ENCODE assay signal across 12 cellular contexts in genomic region chr1:22089134-22089571, GRCh38. TPM values are rescaled to one million over a fixed set of nuclear protein-coding genes. Genes with fewer than 3 reads are reported as not detected.
A peak's percentile ranks its signal among the peaks of the same experiment; 100 is the strongest.
DNase-seq lines count a peak whose midpoint lies in the region; ATAC-seq, FAIRE-seq and TF ChIP-seq lines count a peak whose summit lies in the region.
"Had no signal": no experiment of that assay in that cellular context is flagged by ENCODE, and none has a peak within 500 bp of the region (broad histone marks: within the 10 kb centered on the region; RNA-seq: fewer than 3 reads in every experiment).

No MANE protein-coding gene starts in this region.

- peak; percentile 27 for ATAC-seq in Right ventricle myocardium superior (ENCODE audit: poor library complexity)
- no peak for ATAC-seq in right cardiac atrium
- ATAC-seq in WTC11, result no peak
- no peak for ATAC-seq in GM21367 (IDR thresholded peaks at IDR 0.05; ENCODE audit: unreplicated experiment)

- WGBS in right cardiac atrium, result 47% methylated on average over 3 of the region's 3 CpGs

- intact Hi-C loops in Right ventricle myocardium superior (cut with DNase I) (no loop called here), right cardiac atrium (cut with DNase I) (no loop called here), kidney (cut with DNase I) (no loop called here)

- H3K27me3 ChIP-seq in right cardiac atrium (ENCODE audit: control insufficient read depth, insufficient read depth), result no peaks in the 10 kb centered on the region
- H3K27me3 ChIP-seq: MG63 had no signal

- H3K36me3 ChIP-seq in kidney (ENCODE audit: control insufficient read depth in 1 of 2, insufficient read depth in 2 of 2, low read length in 2 of 2), result peaks cover 12 to 14% of the 10 kb centered on the region in 2 donors

- no peak for FAIRE-seq in kidney (lab: Jason Lieb, UNC)

- H3K27ac Mint-ChIP-seq in WTC11 (peak overlapping the region; percentile 66), immature natural killer cell (peak overlapping the region; percentile 73 to 89 (median 78)), type B pancreatic cell (peak overlapping the region; percentile 35)

- POLR2A ChIA-PET in WTC11 (lab: Charles Lee), result no interaction called here

- no peaks in the 10 kb centered on the region for H3K9me3 Mint-ChIP-seq in WTC11
- H3K9me3 Mint-ChIP-seq in immature natural killer cell, result no peaks in the 10 kb centered on the region
- no peaks in the 10 kb centered on the region for H3K9me3 Mint-ChIP-seq in type B pancreatic cell

- H3K9me3 ChIP-seq in right cardiac atrium (ENCODE audit: control insufficient read depth, low read length) (no peaks in the 10 kb centered on the region), kidney (ENCODE audit: control insufficient read depth in 1 of 2, low read length in 2 of 2) (no peaks in the 10 kb centered on the region)
- H3K9me3 ChIP-seq: MG63 had no signal

- TF ChIP-seq CTCF in WTC11 (IDR thresholded peaks at IDR 0.05) (no peak), type B pancreatic cell (conservative IDR thresholded peaks at IDR 0.05) (no peak), kidney (IDR thresholded peaks at IDR 0.05; ENCODE audit: borderline replicate concordance, extremely low read depth, insufficient read depth) (no peak)

- H3K9ac ChIP-seq in kidney (ENCODE audit: low read length in 2 of 2), result no peak overlapping the region

- H3K36me3 Mint-ChIP-seq in WTC11 (peaks cover 14% of the 10 kb centered on the region), immature natural killer cell (peaks cover 0 to 36% (median 11%) of the 10 kb centered on the region in 3 donors), type B pancreatic cell (peaks cover 34% of the 10 kb centered on the region)

- CTCF ChIA-PET in WTC11 (lab: Charles Lee), result interaction anchor here (1.0 to 1.8 kb wide), 2 partner anchors 16 to 54 kb away, joined by 3 to 9 read pairs; partner anchors contain the start of gene WNT4

- H3K27me3 Mint-ChIP-seq in WTC11 (ENCODE audit: low read depth) (no peaks in the 10 kb centered on the region), immature natural killer cell (ENCODE audit: low read depth in 3 of 3) (peaks cover 0 to 2% (median 0%) of the 10 kb centered on the region in 3 donors), type B pancreatic cell (no peaks in the 10 kb centered on the region)

- H3K27ac ChIP-seq in right cardiac atrium (ENCODE audit: low read length) (no peak overlapping the region), kidney (ENCODE audit: low read depth in 2 of 2, low read length in 2 of 2) (no peak overlapping the region)
- H3K27ac ChIP-seq: C4-2B had no signal

- H3K4me1 ChIP-seq in right cardiac atrium (ENCODE audit: control insufficient read depth, insufficient read depth, low read length), result peaks cover 4% of the 10 kb centered on the region
- H3K4me1 ChIP-seq in kidney (ENCODE audit: control insufficient read depth in 1 of 2, insufficient read depth in 1 of 2, low read depth in 1 of 2, low read length in 2 of 2), result peaks cover 0 to 17% of the 10 kb centered on the region in 2 donors

- H3K4me3 Mint-ChIP-seq in WTC11, result no peak overlapping the region
- peak overlapping the region; percentile 70 to 82 (median 72) for H3K4me3 Mint-ChIP-seq in immature natural killer cell
- H3K4me3 Mint-ChIP-seq in type B pancreatic cell, result no peak overlapping the region

- H3K4me1 Mint-ChIP-seq in WTC11, result peaks cover 57% of the 10 kb centered on the region
- H3K4me1 Mint-ChIP-seq in immature natural killer cell, result peaks cover 90 to 100% of the 10 kb centered on the region in 2 donors
- peaks cover 31% of the 10 kb centered on the region for H3K4me1 Mint-ChIP-seq in type B pancreatic cell (ENCODE audit: unreplicated experiment)

- no peak for DNase-seq in Right ventricle myocardium superior
- DNase-seq in right cardiac atrium, result no peak
- DNase-seq in WTC11 (ENCODE audit: low spot score), result no peak
- no peak for DNase-seq in immature natural killer cell
- DNase-seq in type B pancreatic cell (ENCODE audit: extremely low spot score, unreplicated experiment), result no peak
- DNase-seq in kidney, result no peak
- DNase-seq in NCI-H748 (lab: John Stamatoyannopoulos, UW; ENCODE audit: unreplicated experiment), result no peak
- DNase-seq: MG63, NCI-H526 had no signal

- no peak overlapping the region for H3K4me3 ChIP-seq in right cardiac atrium (ENCODE audit: low read length)
- peak overlapping the region in 1 of 2 donors; percentile 3 for H3K4me3 ChIP-seq in kidney (ENCODE audit: low read length in 2 of 2)
- H3K4me3 ChIP-seq: MG63 had no signal

TF ChIP-seq in WTC11, 78 proteins besides CTCF, POLR2A, EP300 and RAD21:
- TF ChIP-seq SOX15 (CRISPR knock-in tag; IDR thresholded peaks at IDR 0.05) (no peak), EMX1 (CRISPR knock-in tag; IDR thresholded peaks at IDR 0.05) (no peak), ERG (CRISPR knock-in tag; IDR thresholded peaks at IDR 0.05) (no peak), FOXP4 (CRISPR knock-in tag; IDR thresholded peaks at IDR 0.05) (no peak), FOXJ3 (CRISPR knock-in tag; IDR thresholded peaks at IDR 0.05; ENCODE audit: borderline replicate concordance) (no peak), ZNF317 (CRISPR knock-in tag; IDR thresholded peaks at IDR 0.05; ENCODE audit: borderline replicate concordance, low read depth) (no peak), ZNF423 (CRISPR knock-in tag; IDR thresholded peaks at IDR 0.05) (no peak)

RNA-seq across cellular contexts. Expression of gene CDC42, which starts 36.6 kb away (rescaled TPM):
- total RNA-seq in Right ventricle myocardium superior (137 TPM), right cardiac atrium (100 to 1,000 TPM; 121 to 178 (median 133) TPM), WTC11 (2021) (169 to 182 TPM (median 171 TPM) in 3 replicates), type B pancreatic cell (ENCODE audit: low replicate concordance) (238 and 301 TPM in 2 replicates), kidney (248 TPM)
- polyA plus RNA-seq in right cardiac atrium (92.1 TPM), immature natural killer cell (100 to 1,000 TPM; 220 to 600 (median 473) TPM), kidney (ENCODE audit: insufficient read depth, low read depth, low replicate concordance) (207 TPM)

RNA-seq across cellular contexts. Expression of gene WNT4, which starts 53.7 kb away (rescaled TPM):
- total RNA-seq in Right ventricle myocardium superior (not detected), right cardiac atrium (under 1 TPM in 3 of 4 donors, not detected in 1; 0.14 to 0.25 (median 0.24) TPM), WTC11 (2021) (0.69 to 0.85 TPM (median 0.70 TPM) in 3 replicates), type B pancreatic cell (ENCODE audit: low replicate concordance) (9.8 and 26.4 TPM in 2 replicates), kidney (0.69 TPM)
- polyA plus RNA-seq in right cardiac atrium (0.05 TPM), immature natural killer cell (under 1 TPM in 1 of 3 donors, not detected in 2; 0.08 TPM), kidney (ENCODE audit: insufficient read depth, low read depth, low replicate concordance) (0.45 TPM)
- total RNA-seq: T-helper 1 cell treated with Interleukin-12 subunit alpha and Interleukin-12 subunit beta and Interleukin-4 antibody, amounts not matched to agents 30 ng/mL and 1 ng/mL, for 36 hours had no signal

Comparison
In these comparisons a context has a peak if more than half of its experiments do, and no peak if none do; other contexts are left out.
1. H3K4me3 Mint-ChIP-seq: peak in immature natural killer cell (5 of 5); none in WTC11 (single experiment) and type B pancreatic cell (single experiment).
2. Peak in every context shown above with its lines, with median percentiles within 50 percentile points of each other: H3K27ac Mint-ChIP-seq.